Comparison of ENCODE assay signal across 1 cellular context in genomic region chr6:131060311-131060710, GRCh38.
TF ChIP-seq lines count a peak whose summit lies in the region.

No MANE protein-coding gene starts in this region.

TF ChIP-seq in HepG2, 621 proteins besides CTCF, POLR2A, EP300 and RAD21 (continued from another document):
- TF ChIP-seq, protein P1, sequence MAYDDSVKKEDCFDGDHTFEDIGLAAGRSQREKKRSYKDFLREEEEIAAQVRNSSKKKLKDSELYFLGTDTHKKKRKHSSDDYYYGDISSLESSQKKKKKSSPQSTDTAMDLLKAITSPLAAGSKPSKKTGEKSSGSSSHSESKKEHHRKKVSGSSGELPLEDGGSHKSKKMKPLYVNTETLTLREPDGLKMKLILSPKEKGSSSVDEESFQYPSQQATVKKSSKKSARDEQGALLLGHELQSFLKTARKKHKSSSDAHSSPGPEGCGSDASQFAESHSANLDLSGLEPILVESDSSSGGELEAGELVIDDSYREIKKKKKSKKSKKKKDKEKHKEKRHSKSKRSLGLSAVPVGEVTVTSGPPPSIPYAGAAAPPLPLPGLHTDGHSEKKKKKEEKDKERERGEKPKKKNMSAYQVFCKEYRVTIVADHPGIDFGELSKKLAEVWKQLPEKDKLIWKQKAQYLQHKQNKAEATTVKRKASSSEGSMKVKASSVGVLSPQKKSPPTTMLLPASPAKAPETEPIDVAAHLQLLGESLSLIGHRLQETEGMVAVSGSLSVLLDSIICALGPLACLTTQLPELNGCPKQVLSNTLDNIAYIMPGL (CRISPR knock-in tag; IDR thresholded peaks at IDR 0.05; ENCODE audit: borderline replicate concordance in 1 of 2, low read depth in 1 of 2) = no peak
- no peak for TF ChIP-seq YEATS2 (CRISPR knock-in tag; IDR thresholded peaks at IDR 0.05; ENCODE audit: borderline replicate concordance)
